Comparison of ENCODE assay signal across 13 cellular contexts in genomic region chr4:71441186-71442169, GRCh38.
A peak's percentile ranks its signal among the peaks of the same experiment; 100 is the strongest.
DNase-seq lines count a peak whose midpoint lies in the region; ATAC-seq and TF ChIP-seq lines count a peak whose summit lies in the region.
"Had no signal": no experiment of that assay in that cellular context is flagged by ENCODE, and none has a peak within 500 bp of the region (broad histone marks: within the 10 kb centered on the region; RNA-seq: fewer than 3 reads in every experiment).

No MANE protein-coding gene starts in this region.

- H3K36me3 ChIP-seq in RWPE2 (ENCODE audit: low read depth) = no peaks in the 10 kb centered on the region
- no peaks in the 10 kb centered on the region for H3K36me3 ChIP-seq in BE2C

- no peak overlapping the region for H3K4me3 ChIP-seq in RWPE2 (ENCODE audit: severe bottlenecking)
- H3K4me3 ChIP-seq in skeletal muscle cell (ENCODE audit: low read depth, low read length) = no peak overlapping the region
- H3K4me3 ChIP-seq in BE2C (ENCODE audit: low read depth, low read length) = no peak overlapping the region
- H3K4me3 ChIP-seq: dorsolateral prefrontal cortex had no signal

- DNase-seq in HK-2 (ENCODE audit: unreplicated experiment) = peak; percentile 27
- DNase-seq in RWPE2 (ENCODE audit: low spot score) = no peak
- peak; percentile 80 for DNase-seq in glomerular visceral epithelial cell (ENCODE audit: extremely low spot score)
- DNase-seq in skeletal muscle cell (ENCODE audit: low read depth) = peak; percentile 23
- DNase-seq in iPS-NIHi11 (ENCODE audit: low spot score) = no peak
- no peak for DNase-seq in COR-L47 (lab: John Stamatoyannopoulos, UW)
- no peak for DNase-seq in BE2C
- DNase-seq: amygdala; CD8-positive, alpha-beta T cell; mesendoderm; NCI-H187; NCI-H524 had no signal

- H3K27ac ChIP-seq in RWPE2 (ENCODE audit: poor library complexity, severe bottlenecking) = no peak overlapping the region
- H3K27ac ChIP-seq: dorsolateral prefrontal cortex had no signal

- H3K4me1 ChIP-seq in RWPE2 (ENCODE audit: insufficient read depth, poor library complexity, severe bottlenecking) (peaks cover 9% of the 10 kb centered on the region), BE2C (no peaks in the 10 kb centered on the region)

- H3K9me3 ChIP-seq in RWPE2 (ENCODE audit: severe bottlenecking) = no peaks in the 10 kb centered on the region
- no peaks in the 10 kb centered on the region for H3K9me3 ChIP-seq in BE2C

- ATAC-seq in RWPE2 (ENCODE audit: low read depth) = peak; percentile 71
- ATAC-seq: CD8-positive, alpha-beta T cell had no signal

- TF ChIP-seq CTCF in RWPE2 (IDR thresholded peaks at IDR 0.05; ENCODE audit: poor library complexity, severe bottlenecking) (no peak), BE2C (IDR thresholded peaks at IDR 0.05; ENCODE audit: low read depth, low read length) (no peak)

- H3K27me3 ChIP-seq in RWPE2 (ENCODE audit: insufficient read depth, poor library complexity, severe bottlenecking) (no peaks in the 10 kb centered on the region), BE2C (no peaks in the 10 kb centered on the region)
- H3K27me3 ChIP-seq: dorsolateral prefrontal cortex had no signal

Comparison
In these comparisons a context has a peak if more than half of its experiments do, and no peak if none do; other contexts are left out.
1. DNase-seq: peak in HK-2 (single experiment), glomerular visceral epithelial cell (single experiment) and skeletal muscle cell (single experiment); none in RWPE2 (single experiment), iPS-NIHi11 (single experiment), COR-L47 (single experiment) and BE2C (single experiment).